9 cellular contexts compared by ENCODE assay signal in genomic region chr12:94150483-94151225, GRCh38. TPM values are rescaled to one million over a fixed set of nuclear protein-coding genes. Genes with fewer than 3 reads are reported as not detected.
A peak's percentile ranks its signal among the peaks of the same experiment; 100 is the strongest.
DNase-seq lines count a peak whose midpoint lies in the region; ATAC-seq and TF ChIP-seq lines count a peak whose summit lies in the region.
"Had no signal": no experiment of that assay in that cellular context is flagged by ENCODE, and none has a peak within 500 bp of the region (broad histone marks: within the 10 kb centered on the region; RNA-seq: fewer than 3 reads in every experiment).

No MANE protein-coding gene starts in this region.

- peaks cover 29% of the 10 kb centered on the region for H3K4me1 Mint-ChIP-seq in central memory CD8-positive, alpha-beta T cell
- peaks cover 6% of the 10 kb centered on the region for H3K4me1 Mint-ChIP-seq in mesothelial cell of epicardium

- TF ChIP-seq CTCF in Peyer's patch (IDR thresholded peaks at IDR 0.05) (peak in 1 of 6 experiments; percentile 5), mesothelial cell of epicardium (IDR thresholded peaks at IDR 0.05; ENCODE audit: unreplicated experiment) (no peak), thoracic aorta (IDR thresholded peaks at IDR 0.05) (no peak)

- peak; percentile 37 for DNase-seq in DMS 273 (lab: John Stamatoyannopoulos, UW; ENCODE audit: unreplicated experiment)
- DNase-seq in DMS 273 treated with DMSO at 0.1 percent for 48 hours (lab: John Stamatoyannopoulos, UW), result no peak
- peak; percentile 47 to 72 (median 53) for DNase-seq in Peyer's patch
- peak; percentile 20 to 36 for DNase-seq in central memory CD8-positive, alpha-beta T cell (ENCODE audit: low spot score in 2 of 2)
- DNase-seq in mesothelial cell of epicardium (ENCODE audit: low spot score in 2 of 2, unreplicated experiment in 2 of 2), result no peak
- DNase-seq in thoracic aorta (ENCODE audit: low spot score), result no peak
- no peak for DNase-seq in pons (ENCODE audit: low spot score)

- no peak for TF ChIP-seq POLR2A in Peyer's patch (IDR thresholded peaks at IDR 0.05)

- H3K27me3 Mint-ChIP-seq in central memory CD8-positive, alpha-beta T cell, result no peaks in the 10 kb centered on the region
- H3K27me3 Mint-ChIP-seq in mesothelial cell of epicardium (ENCODE audit: low read depth), result peaks cover 90% of the 10 kb centered on the region

- H3K36me3 Mint-ChIP-seq in central memory CD8-positive, alpha-beta T cell (ENCODE audit: insufficient read depth), result peaks cover 7% of the 10 kb centered on the region
- H3K36me3 Mint-ChIP-seq in mesothelial cell of epicardium, result no peaks in the 10 kb centered on the region

- peak overlapping the region; percentile 73 for H3K27ac Mint-ChIP-seq in central memory CD8-positive, alpha-beta T cell (ENCODE audit: low read depth)
- H3K27ac Mint-ChIP-seq in mesothelial cell of epicardium, result no peak overlapping the region

- H3K27ac ChIP-seq in Peyer's patch (peak overlapping the region in 2 of 4 donors; percentile 5 to 82), thoracic aorta (no peak overlapping the region)
- H3K27ac ChIP-seq: 22Rv1 had no signal

- H3K36me3 ChIP-seq in Peyer's patch (no peaks in the 10 kb centered on the region), thoracic aorta (no peaks in the 10 kb centered on the region)

- H3K27me3 ChIP-seq in Peyer's patch (peaks cover 0 to 14% of the 10 kb centered on the region in 2 donors), thoracic aorta (replicated peaks; ENCODE audit: insufficient read depth) (no peaks in the 10 kb centered on the region)

- peaks cover 0 to 49% (median 5%) of the 10 kb centered on the region in 4 donors for H3K4me1 ChIP-seq in Peyer's patch
- H3K4me1 ChIP-seq in thoracic aorta (ENCODE audit: control insufficient read depth in 1 of 2, low read depth in 2 of 2), result peaks cover 0 to 24% of the 10 kb centered on the region in 2 donors

- H3K9me3 Mint-ChIP-seq in central memory CD8-positive, alpha-beta T cell, result no peaks in the 10 kb centered on the region
- H3K9me3 Mint-ChIP-seq in mesothelial cell of epicardium, result no peaks in the 10 kb centered on the region

- ATAC-seq in central memory CD8-positive, alpha-beta T cell (replicated peaks; ENCODE audit: extremely low read depth, poor library complexity, severe bottlenecking), result peak; percentile 7
- ATAC-seq in thoracic aorta (ENCODE audit: insufficient number of reproducible peaks, low FRiP score, low read depth) (no peak), HG02571 (IDR thresholded peaks at IDR 0.05; ENCODE audit: unreplicated experiment) (no peak)

- H3K9me3 ChIP-seq in Peyer's patch (no peaks in the 10 kb centered on the region), thoracic aorta (no peaks in the 10 kb centered on the region)

- H3K4me3 ChIP-seq in Peyer's patch (peak overlapping the region; percentile 57 to 70 (median 70)), thoracic aorta (peak overlapping the region; percentile 77)

- H3K4me3 Mint-ChIP-seq in central memory CD8-positive, alpha-beta T cell, result peak overlapping the region; percentile 94
- H3K4me3 Mint-ChIP-seq in mesothelial cell of epicardium, result peak overlapping the region; percentile 65

RNA-seq across cellular contexts. Expression of gene PLXNC1, which starts 2.3 kb away (rescaled TPM):
- 10 to 100 TPM in 1 of 4 donors, 1 to 10 TPM in 2, under 1 TPM in 1; 0.88 to 21.5 (median 5.1) TPM for total RNA-seq in Peyer's patch
- 3.0 to 3.6 TPM (median 3.4 TPM) in 3 replicates for total RNA-seq in mesothelial cell of epicardium
- 1 to 10 TPM; 8.5 to 9.2 TPM for total RNA-seq in thoracic aorta

Comparison
In these comparisons a context has a peak if more than half of its experiments do, and no peak if none do; other contexts are left out.
1. DNase-seq: peak in DMS 273 (single experiment), Peyer's patch (3 of 3) and central memory CD8-positive, alpha-beta T cell (2 of 2); none in DMS 273 treated with DMSO at 0.1 percent for 48 hours (single experiment), mesothelial cell of epicardium (0 of 2), thoracic aorta (single experiment) and pons (single experiment).